Comparison of ENCODE assay signal across 1 cellular context in genomic region chr17:80822700-80823410, GRCh38.
TF ChIP-seq lines count a peak whose summit lies in the region.

No MANE protein-coding gene starts in this region.

TF ChIP-seq in HEK293, 187 proteins besides CTCF, POLR2A, EP300 and RAD21 (continued from another document):
- no peak for TF ChIP-seq ZNF555 (tag by site-specific recombination; conservative IDR thresholded peaks at IDR 0.05)
- peak; percentile 84 for TF ChIP-seq ZNF121 (tag by site-specific recombination; IDR thresholded peaks at IDR 0.05)
- TF ChIP-seq ZNF221 (tag by site-specific recombination; IDR thresholded peaks at IDR 0.05; ENCODE audit: borderline replicate concordance): no peak
- TF ChIP-seq PRDM2 (tag by site-specific recombination; IDR thresholded peaks at IDR 0.05; ENCODE audit: borderline replicate concordance): no peak
- TF ChIP-seq ELK4 (IDR thresholded peaks at IDR 0.05; ENCODE audit: borderline replicate concordance, low read depth, low read length): no peak
- TF ChIP-seq ZNF776 (tag by site-specific recombination; IDR thresholded peaks at IDR 0.05; ENCODE audit: borderline replicate concordance): no peak
- TF ChIP-seq ZNF548 (tag by site-specific recombination; IDR thresholded peaks at IDR 0.05): no peak
- no peak for TF ChIP-seq ZNF324 (tag by site-specific recombination; IDR thresholded peaks at IDR 0.05)
- TF ChIP-seq ZNF155 (tag by site-specific recombination; IDR thresholded peaks at IDR 0.05): no peak
- peak; percentile 30; the same call in 1 of the 2 replicates for TF ChIP-seq ZNF391 (tag by site-specific recombination; IDR thresholded peaks at IDR 0.05; ENCODE audit: borderline replicate concordance, low read depth)
- no peak for TF ChIP-seq ZNF621 (tag by site-specific recombination; IDR thresholded peaks at IDR 0.05)
- TF ChIP-seq ZNF837 (tag by site-specific recombination; IDR thresholded peaks at IDR 0.05): no peak
- TF ChIP-seq ZNF518A (tag by site-specific recombination; conservative IDR thresholded peaks at IDR 0.05; ENCODE audit: low read depth): no peak
- no peak for TF ChIP-seq ZNF549 (tag by site-specific recombination; IDR thresholded peaks at IDR 0.05)
- TF ChIP-seq ZNF560 (tag by site-specific recombination; IDR thresholded peaks at IDR 0.05; ENCODE audit: borderline replicate concordance): no peak
- TF ChIP-seq ZNF704 (tag by site-specific recombination; IDR thresholded peaks at IDR 0.05): no peak
- no peak for TF ChIP-seq ZNF654 (tag by site-specific recombination; IDR thresholded peaks at IDR 0.05; ENCODE audit: low read depth)
- no peak for TF ChIP-seq ZNF624 (tag by site-specific recombination; IDR thresholded peaks at IDR 0.05)
- TF ChIP-seq ZNF23 (tag by site-specific recombination; IDR thresholded peaks at IDR 0.05; ENCODE audit: borderline replicate concordance): no peak
- TF ChIP-seq REST (tag by site-specific recombination; IDR thresholded peaks at IDR 0.05): no peak
- no peak for TF ChIP-seq GFI1B (tag by site-specific recombination; IDR thresholded peaks at IDR 0.05)
- no peak for TF ChIP-seq ZFP3 (tag by site-specific recombination; IDR thresholded peaks at IDR 0.05; ENCODE audit: low read depth)
- TF ChIP-seq ZNF175 (tag by site-specific recombination; IDR thresholded peaks at IDR 0.05): no peak
- no peak for TF ChIP-seq ZNF274 (IDR thresholded peaks at IDR 0.05; ENCODE audit: low read length)
- no peak for TF ChIP-seq ZNF274 (tag by site-specific recombination; IDR thresholded peaks at IDR 0.05; ENCODE audit: borderline replicate concordance)
- no peak for TF ChIP-seq ZNF48 (tag by site-specific recombination; IDR thresholded peaks at IDR 0.05)
- TF ChIP-seq ZNF843 (tag by site-specific recombination; IDR thresholded peaks at IDR 0.05): peak; percentile 72; the same call in 1 of the 2 replicates
- no peak for TF ChIP-seq ZNF280C (tag by site-specific recombination; IDR thresholded peaks at IDR 0.05)
- no peak for TF ChIP-seq MZF1 (tag by site-specific recombination; IDR thresholded peaks at IDR 0.05; ENCODE audit: borderline replicate concordance)
- peak; percentile 75 for TF ChIP-seq TRIM28 (IDR thresholded peaks at IDR 0.05; ENCODE audit: borderline replicate concordance, low read length)
- TF ChIP-seq SP7 (tag by site-specific recombination; IDR thresholded peaks at IDR 0.05): peak; percentile 53
TF ChIP-seq in HEK293: peak in this region for 34.
